19 cellular contexts compared by ENCODE assay signal in the genomic region with DNA sequence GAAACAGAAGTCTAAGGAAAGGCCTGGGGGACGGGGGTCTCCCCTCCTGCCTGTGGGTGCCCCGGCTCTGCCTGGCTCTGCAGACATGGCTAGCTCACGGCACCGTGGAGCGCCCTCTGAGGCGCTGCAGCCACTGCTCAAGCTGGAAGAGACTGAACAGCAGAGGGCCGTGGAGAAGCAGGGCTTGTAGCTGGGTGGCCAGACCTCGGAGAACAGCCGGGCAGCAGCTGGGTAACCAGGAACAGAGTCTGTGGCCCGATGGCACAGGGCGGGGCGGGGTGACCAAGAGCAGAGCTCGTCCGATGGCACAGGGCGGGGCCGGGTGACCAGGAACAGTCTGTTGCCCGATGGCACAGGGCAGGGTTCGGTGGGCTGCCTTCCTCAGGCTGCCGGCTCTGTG. TPM values are rescaled to one million over a fixed set of nuclear protein-coding genes. Genes with fewer than 3 reads are reported as not detected.
"Had no signal": no experiment of that assay in that cellular context is flagged by ENCODE, and none has a peak within 500 bp of the region (broad histone marks: within the 10 kb centered on the region; RNA-seq: fewer than 3 reads in every experiment).

No MANE protein-coding gene starts in this region.

- H3K36me3 Mint-ChIP-seq: activated naive CD8-positive, alpha-beta T cell; naive B cell had no signal

- DNase-seq: activated CD4-positive, alpha-beta T cell treated with anti-CD3 and anti-CD28 coated beads, Interleukin-2, amount 10 ng/mL, durations not matched to agents 24 days and 14 days; activated CD4-positive, CD25-positive, alpha-beta regulatory T cell; activated CD8-positive, alpha-beta memory T cell treated with anti-CD3 and anti-CD28 coated beads for 24 hours; activated gamma-delta T cell treated with Interleukin-2 at 50 U/mL for 16 hours; amniotic stem cell; body of pancreas; effector CD4-positive, alpha-beta T cell; esophagus squamous epithelium; midbrain; naive B cell; stimulated activated CD4-positive, alpha-beta T cell treated with anti-CD3 and anti-CD28 coated beads, Interleukin-4, amount 100 ng/mL, for 4 hours; stimulated activated CD8-positive, alpha-beta memory T cell treated with anti-CD3 and anti-CD28 coated beads, Interleukin-4, amount 100 ng/mL, for 48 hours; stomach; uterus had no signal

- H3K9me3 ChIP-seq: body of pancreas, esophagus squamous epithelium, stomach, uterus had no signal

- H3K9me3 Mint-ChIP-seq: activated CD4-positive, alpha-beta T cell treated with anti-CD3 and anti-CD28 coated beads, Interleukin-2, amount 10 ng/mL, durations not matched to agents 24 days and 14 days; naive B cell had no signal

- H3K4me1 ChIP-seq: body of pancreas, stomach, uterus had no signal

- H3K27me3 Mint-ChIP-seq: activated CD4-positive, alpha-beta T cell treated with anti-CD3 and anti-CD28 coated beads, Interleukin-2, amount 10 ng/mL, durations not matched to agents 24 days and 14 days; activated naive CD8-positive, alpha-beta T cell; naive B cell had no signal

- H3K27ac Mint-ChIP-seq: activated CD4-positive, alpha-beta T cell treated with anti-CD3 and anti-CD28 coated beads, Interleukin-2, amount 10 ng/mL, durations not matched to agents 24 days and 14 days; activated naive CD8-positive, alpha-beta T cell; naive B cell had no signal

- H3K4me3 ChIP-seq: body of pancreas, coronary artery, esophagus squamous epithelium, lung, smooth muscle cell, stomach, uterus had no signal

- H3K4me1 Mint-ChIP-seq: activated CD4-positive, alpha-beta T cell treated with anti-CD3 and anti-CD28 coated beads, Interleukin-2, amount 10 ng/mL, durations not matched to agents 24 days and 14 days had no signal

- H3K27ac ChIP-seq: body of pancreas, coronary artery, esophagus squamous epithelium, stomach, uterus had no signal

- H3K36me3 ChIP-seq: uterus had no signal

- H3K4me3 Mint-ChIP-seq: activated CD4-positive, alpha-beta T cell treated with anti-CD3 and anti-CD28 coated beads, Interleukin-2, amount 10 ng/mL, durations not matched to agents 24 days and 14 days; activated naive CD8-positive, alpha-beta T cell; naive B cell had no signal

- H3K27me3 ChIP-seq: body of pancreas, esophagus squamous epithelium, stomach, uterus had no signal

- ATAC-seq: body of pancreas had no signal

RNA-seq across cellular contexts. Expression of a gene that starts 47.2 kb away (rescaled TPM):
- total RNA-seq: fibroblast of villous mesenchyme had no signal
